Comparison of ENCODE assay signal across 1 cellular context in genomic region chr5:148397968-148398595, GRCh38.
TF ChIP-seq lines count a peak whose summit lies in the region.

No MANE protein-coding gene starts in this region.

TF ChIP-seq in H1, 55 proteins besides CTCF, POLR2A, EP300 and RAD21 (continued from another document):
- TF ChIP-seq CHD7 (IDR thresholded peaks at IDR 0.05; ENCODE audit: insufficient replicate concordance, low read length), result peak; percentile 88
- no peak for TF ChIP-seq POU5F1 (IDR thresholded peaks at IDR 0.05; ENCODE audit: low read depth, low read length)
- TF ChIP-seq JUND (IDR thresholded peaks at IDR 0.05; ENCODE audit: low read length), result peak; percentile 64; the same call in 1 of the 2 replicates
- no peak for TF ChIP-seq CBX5 (IDR thresholded peaks at IDR 0.05; ENCODE audit: low read depth, low read length)
- TF ChIP-seq ATF3 (IDR thresholded peaks at IDR 0.05; ENCODE audit: insufficient read depth, low read depth, low read length), result 0 out of 2 replicates have a peak, but pooled peaks have one; percentile 17
- TF ChIP-seq RFX5 (IDR thresholded peaks at IDR 0.05; ENCODE audit: borderline replicate concordance, low read depth, low read length), result no peak
- peak; percentile 29; the same call in 1 of the 2 replicates for TF ChIP-seq TAF1 (IDR thresholded peaks at IDR 0.05; ENCODE audit: low read depth, low read length)
- no peak for TF ChIP-seq SIRT6 (IDR thresholded peaks at IDR 0.05; ENCODE audit: low read length)
- no peak for TF ChIP-seq NRF1 (IDR thresholded peaks at IDR 0.05; ENCODE audit: low read depth, low read length)
- TF ChIP-seq SIX5 (IDR thresholded peaks at IDR 0.05; ENCODE audit: low read depth, low read length), result no peak
- TF ChIP-seq MAX (IDR thresholded peaks at IDR 0.05), result no peak
- TF ChIP-seq EZH2 (IDR thresholded peaks at IDR 0.05; ENCODE audit: low read depth, low read length, severe bottlenecking), result no peak
- TF ChIP-seq SRF (IDR thresholded peaks at IDR 0.05; ENCODE audit: low read depth, low read length), result no peak
- no peak; the same call in 1 of the 2 replicates for TF ChIP-seq BRCA1 (IDR thresholded peaks at IDR 0.05; ENCODE audit: low read depth, low read length)
- no peak for TF ChIP-seq RBBP5 (IDR thresholded peaks at IDR 0.05; ENCODE audit: borderline replicate concordance, low read depth, low read length)
- TF ChIP-seq SP1 (IDR thresholded peaks at IDR 0.05; ENCODE audit: low read depth, low read length), result peak; percentile 76
- TF ChIP-seq EGR1 (IDR thresholded peaks at IDR 0.05; ENCODE audit: borderline replicate concordance, low read depth, low read length), result no peak
- no peak for TF ChIP-seq HDAC6 (IDR thresholded peaks at IDR 0.05; ENCODE audit: low read depth, low read length)
- peak; percentile 34; the same call in 1 of the 2 replicates for TF ChIP-seq POLR2AphosphoS5 (IDR thresholded peaks at IDR 0.05; ENCODE audit: low read depth, low read length)
- peak; percentile 49 for TF ChIP-seq NANOG (IDR thresholded peaks at IDR 0.05; ENCODE audit: insufficient read depth, low read depth, low read length, poor library complexity, severe bottlenecking)
- TF ChIP-seq BCL11A (IDR thresholded peaks at IDR 0.05; ENCODE audit: low read depth in 2 of 2, low read length in 2 of 2), result no peak
- no peak for TF ChIP-seq TAF7 (optimal IDR thresholded peaks at IDR 0.05; ENCODE audit: borderline replicate concordance, low read depth, low read length)
- TF ChIP-seq BACH1 (IDR thresholded peaks at IDR 0.05; ENCODE audit: low read length), result no peak
- no peak for TF ChIP-seq PHF8 (conservative IDR thresholded peaks at IDR 0.05; ENCODE audit: low read depth, low read length)
- TF ChIP-seq CHD2 (IDR thresholded peaks at IDR 0.05; ENCODE audit: low read length), result no peak
- no peak for TF ChIP-seq KDM4A (IDR thresholded peaks at IDR 0.05; ENCODE audit: low read depth, low read length, severe bottlenecking)
- no peak for TF ChIP-seq TEAD4 (IDR thresholded peaks at IDR 0.05; ENCODE audit: low read depth, low read length)
- TF ChIP-seq CTBP2 (IDR thresholded peaks at IDR 0.05; ENCODE audit: borderline replicate concordance, insufficient read depth, insufficient read length, low read length), result no peak
- TF ChIP-seq E2F6 (IDR thresholded peaks at IDR 0.05), result no peak
- TF ChIP-seq SP4 (IDR thresholded peaks at IDR 0.05; ENCODE audit: low read length), result no peak
- no peak for TF ChIP-seq CBX8 (IDR thresholded peaks at IDR 0.05; ENCODE audit: borderline replicate concordance, low read depth, low read length)
- peak; percentile 28; the same call in 1 of the 2 replicates for TF ChIP-seq ATF2 (IDR thresholded peaks at IDR 0.05; ENCODE audit: low read length)
- TF ChIP-seq GABPA (IDR thresholded peaks at IDR 0.05; ENCODE audit: borderline replicate concordance, insufficient read depth, low read length), result no peak
- TF ChIP-seq CEBPB (IDR thresholded peaks at IDR 0.05; ENCODE audit: low read depth, low read length), result peak; percentile 100
- peak; percentile 91 for TF ChIP-seq TCF12 (IDR thresholded peaks at IDR 0.05; ENCODE audit: low read depth, low read length)
- TF ChIP-seq HDAC2 (IDR thresholded peaks at IDR 0.05; ENCODE audit: borderline replicate concordance in 1 of 2, low read depth in 2 of 2, low read length in 2 of 2), result no peak
- TF ChIP-seq SAP30 (IDR thresholded peaks at IDR 0.05; ENCODE audit: insufficient read depth, insufficient replicate concordance, low read length), result no peak
- TF ChIP-seq ZNF274 (IDR thresholded peaks at IDR 0.05; ENCODE audit: borderline replicate concordance, extremely low read depth, low read length), result no peak
- TF ChIP-seq SIN3A (conservative IDR thresholded peaks at IDR 0.05 in 1 of 2, IDR thresholded peaks at IDR 0.05 in 1 of 2; ENCODE audit: low read depth in 1 of 2, low read length in 2 of 2), result 0 out of 4 replicates have a peak, but pooled peaks of 1 of the 2 experiments have one; percentile 64
- TF ChIP-seq ASH2L (IDR thresholded peaks at IDR 0.05; ENCODE audit: low read length), result no peak
- TF ChIP-seq CREB1 (IDR thresholded peaks at IDR 0.05), result peak; percentile 11; the same call in 1 of the 2 replicates
- no peak for TF ChIP-seq USF2 (IDR thresholded peaks at IDR 0.05; ENCODE audit: low read length)
